Comparison of ENCODE assay signal across 8 cellular contexts in genomic region chr11:69915501-69916250, GRCh38.
DNase-seq lines count a peak whose midpoint lies in the region; ATAC-seq and TF ChIP-seq lines count a peak whose summit lies in the region.

No MANE protein-coding gene starts in this region.

- peak overlapping the region in 1 of 2 donors; percentile 68 for H3K27ac ChIP-seq in lung (ENCODE audit: low read depth in 1 of 2, low read length in 1 of 2)

- no peaks in the 10 kb centered on the region for H3K27me3 ChIP-seq in lung (ENCODE audit: control insufficient read depth, insufficient read depth)

- DNase-seq in DMS 273 (lab: John Stamatoyannopoulos, UW; ENCODE audit: unreplicated experiment): peak; percentile 79
- no peak for DNase-seq in DMS 273 treated with DMSO at 0.1 percent for 48 hours (lab: John Stamatoyannopoulos, UW)
- peak; percentile 80 for DNase-seq in LoVo (ENCODE audit: low spot score)
- DNase-seq in UCSD-AML1 (lab: John Stamatoyannopoulos, UW; ENCODE audit: unreplicated experiment): peak; percentile 64
- peak; percentile 87 for DNase-seq in ecto neural progenitor cell (ENCODE audit: low spot score)
- peak; percentile 81 for DNase-seq in lung (ENCODE audit: low spot score)
- peak; percentile 17 for DNase-seq in stimulated activated CD8-positive, alpha-beta memory T cell treated with anti-CD3 and anti-CD28 coated beads, Interleukin-7, amount 100 ng/mL, for 24 hours (ENCODE audit: low read depth)

- H3K4me3 ChIP-seq in lung: no peak overlapping the region

- H3K4me1 ChIP-seq in lung (ENCODE audit: control insufficient read depth in 2 of 2, insufficient read depth in 2 of 2, low read length in 2 of 2): no peaks in the 10 kb centered on the region

- no peak for ATAC-seq in lung (ENCODE audit: insufficient read depth, low FRiP score)
- ATAC-seq in HG03565 (IDR thresholded peaks at IDR 0.05; ENCODE audit: unreplicated experiment): no peak

- peak; percentile 33 for TF ChIP-seq CTCF in lung (IDR thresholded peaks at IDR 0.05; ENCODE audit: control extremely low read depth, extremely low read depth)

- H3K9me3 ChIP-seq in lung (ENCODE audit: control insufficient read depth in 2 of 2, insufficient read depth in 1 of 2, low read length in 1 of 2): no peaks in the 10 kb centered on the region

- no peaks in the 10 kb centered on the region for H3K36me3 ChIP-seq in lung (ENCODE audit: control insufficient read depth in 2 of 2, insufficient read depth in 2 of 2, low read length in 2 of 2)

- WGBS in lung, 2 donors: 18 to 19% methylated on average over 18 of the region's 18 CpGs
